In the genomic region with DNA sequence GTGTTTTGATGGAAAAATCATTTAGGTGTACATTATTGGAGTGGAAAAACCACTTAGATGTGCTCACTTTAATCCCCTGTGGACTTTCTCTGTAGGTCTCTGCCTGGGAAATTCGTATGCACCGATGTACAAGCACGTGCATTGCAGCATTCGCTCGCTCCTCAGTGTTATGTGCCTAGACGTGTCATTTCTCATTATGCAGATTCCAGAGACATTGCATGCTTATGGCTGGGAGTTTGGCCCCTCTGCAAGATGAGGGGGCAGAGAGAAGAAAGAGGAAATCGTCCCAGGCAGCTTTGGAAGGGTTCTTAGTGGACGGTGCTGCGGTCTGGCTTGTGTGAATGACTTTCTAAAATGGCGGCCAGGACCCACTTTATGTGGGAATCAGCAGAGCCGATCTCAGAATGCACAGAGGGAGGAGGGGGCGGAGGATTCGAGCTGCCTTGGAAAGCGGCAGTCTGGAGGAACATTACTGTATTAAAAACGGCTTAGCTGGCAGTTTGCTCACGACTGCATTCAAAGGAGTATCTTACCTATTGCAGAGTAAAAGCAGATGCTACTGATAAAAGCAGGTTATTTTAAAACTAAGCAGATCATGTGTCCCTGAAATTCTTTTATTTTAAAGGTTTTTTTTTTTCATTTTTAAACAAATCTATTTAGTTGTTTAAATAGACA, we compare ENCODE assay signal across 8 cellular contexts. TPM values are rescaled to one million over a fixed set of nuclear protein-coding genes. Genes with fewer than 3 reads are reported as not detected.
DNase-seq lines count a peak whose midpoint lies in the region; ATAC-seq and TF ChIP-seq lines count a peak whose summit lies in the region.

No MANE protein-coding gene starts in this region.

- no peak for TF ChIP-seq CTCF in lung (IDR thresholded peaks at IDR 0.05; ENCODE audit: control extremely low read depth, extremely low read depth)

- peak overlapping the region; percentile 94 to 99 for H3K4me3 Mint-ChIP-seq in stimulated activated naive B cell treated with anti-CD40 and anti-IgM and Interleukin-4, amounts not matched to agents 10 μg/mL and 1 μg/mL and 100 μg/mL, for 72 hours

- peaks cover 9 to 15% of the 10 kb centered on the region in 2 donors for H3K36me3 Mint-ChIP-seq in stimulated activated naive B cell treated with anti-CD40 and anti-IgM and Interleukin-4, amounts not matched to agents 10 μg/mL and 1 μg/mL and 100 μg/mL, for 72 hours

- H3K27me3 Mint-ChIP-seq in stimulated activated naive B cell treated with anti-CD40 and anti-IgM and Interleukin-4, amounts not matched to agents 10 μg/mL and 1 μg/mL and 100 μg/mL, for 72 hours: no peaks in the 10 kb centered on the region

- H3K4me1 Mint-ChIP-seq in stimulated activated naive B cell treated with anti-CD40 and anti-IgM and Interleukin-4, amounts not matched to agents 10 μg/mL and 1 μg/mL and 100 μg/mL, for 72 hours: peaks cover 16 to 55% of the 10 kb centered on the region in 2 donors

- peaks cover 4 to 11% of the 10 kb centered on the region in 2 donors for H3K4me1 ChIP-seq in lung (ENCODE audit: control insufficient read depth in 2 of 2, insufficient read depth in 2 of 2, low read length in 2 of 2)

- no peaks in the 10 kb centered on the region for H3K36me3 ChIP-seq in lung (ENCODE audit: control insufficient read depth in 2 of 2, insufficient read depth in 2 of 2, low read length in 2 of 2)

- no peaks in the 10 kb centered on the region for H3K27me3 ChIP-seq in lung (ENCODE audit: control insufficient read depth, insufficient read depth)

- peak overlapping the region; percentile 90 for H3K4me3 ChIP-seq in lung

- 0 to 1% methylated on average over 16 of the region's 16 CpGs for WGBS in lung, 2 donors

- H3K9me3 Mint-ChIP-seq in stimulated activated naive B cell treated with anti-CD40 and anti-IgM and Interleukin-4, amounts not matched to agents 10 μg/mL and 1 μg/mL and 100 μg/mL, for 72 hours: no peaks in the 10 kb centered on the region

- H3K27ac ChIP-seq in cingulate gyrus (ENCODE audit: low read depth, low read length): peak overlapping the region; percentile 91
- H3K27ac ChIP-seq in lung (ENCODE audit: low read depth in 1 of 2, low read length in 1 of 2): peak overlapping the region; percentile 94 to 98

- DNase-seq in NCI-H524 (lab: John Stamatoyannopoulos, UW) (peak; percentile 64 to 88), NCI-H524 treated with DMSO at 0.1 percent for 48 hours (lab: John Stamatoyannopoulos, UW) (no peak), NCI-H2081 (lab: John Stamatoyannopoulos, UW) (peak; percentile 79 to 83), T-helper 9 cell (peak; percentile 5), lung (ENCODE audit: low spot score) (peak; percentile 56), AG08395 (ENCODE audit: low spot score) (no peak)
- DNase-seq in stimulated activated naive B cell treated with anti-CD40 and anti-IgM and Interleukin-4, amounts not matched to agents 10 μg/mL and 1 μg/mL and 100 μg/mL, for 72 hours: no peak

- peak overlapping the region; percentile 99 for H3K27ac Mint-ChIP-seq in stimulated activated naive B cell treated with anti-CD40 and anti-IgM and Interleukin-4, amounts not matched to agents 10 μg/mL and 1 μg/mL and 100 μg/mL, for 72 hours

- no peak for ATAC-seq in lung (ENCODE audit: insufficient read depth, low FRiP score)
- ATAC-seq in stimulated activated naive B cell treated with anti-CD40 and anti-IgM and Interleukin-4, amounts not matched to agents 10 μg/mL and 1 μg/mL and 100 μg/mL, for 72 hours (replicated peaks): peak; percentile 1 to 7

- no peaks in the 10 kb centered on the region for H3K9me3 ChIP-seq in lung (ENCODE audit: control insufficient read depth in 2 of 2, insufficient read depth in 1 of 2, low read length in 1 of 2)

RNA-seq across cellular contexts. Expression of gene SPEN, which starts 2.4 kb away (rescaled TPM):
- 10 to 100 TPM; 50.0 to 82.3 TPM for total RNA-seq in lung
- 10 to 100 TPM; 10.7 to 23.5 TPM for polyA plus RNA-seq in lung

RNA-seq across cellular contexts. Expression of gene UQCRHL, which starts 42.5 kb away (rescaled TPM):
- total RNA-seq in lung: 1 to 10 TPM; 1.1 to 4.6 TPM
- 1 to 10 TPM; 1.6 to 1.8 TPM for polyA plus RNA-seq in lung

Comparison
In these comparisons a context has a peak if more than half of its experiments do, and no peak if none do; other contexts are left out.
1. DNase-seq: peak in NCI-H524 (2 of 2), NCI-H2081 (2 of 2), T-helper 9 cell (single experiment) and lung (single experiment); none in NCI-H524 treated with DMSO at 0.1 percent for 48 hours (single experiment), stimulated activated naive B cell treated with anti-CD40 and anti-IgM and Interleukin-4, amounts not matched to agents 10 μg/mL and 1 μg/mL and 100 μg/mL, for 72 hours (single experiment) and AG08395 (single experiment).